ENCODE assay signal across 8 cellular contexts in the genomic region with DNA sequence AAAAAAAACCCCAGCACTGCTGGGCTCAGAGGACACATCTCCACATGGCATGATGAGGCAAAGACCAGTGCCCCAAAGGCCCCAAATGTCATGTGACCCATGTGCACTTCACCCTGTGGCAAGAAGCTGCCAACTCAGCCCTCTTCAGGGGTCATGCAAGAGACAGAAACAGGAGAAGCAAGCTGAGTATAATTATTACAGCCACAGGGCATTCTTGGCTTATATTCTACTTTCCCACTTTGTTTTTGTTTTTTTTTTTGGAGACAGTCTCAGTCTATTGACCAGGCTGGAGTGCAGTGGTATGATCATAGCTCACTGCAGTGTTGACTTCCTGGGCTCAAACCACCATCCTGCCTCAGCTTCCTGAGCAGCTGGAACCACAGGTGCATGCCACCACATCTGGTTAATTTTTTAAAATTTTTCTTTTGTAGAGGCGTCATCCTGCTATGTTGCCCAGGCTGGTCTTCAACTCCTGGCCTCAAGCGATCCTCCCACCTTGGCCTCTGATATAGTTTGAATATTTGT. TPM values are rescaled to one million over a fixed set of nuclear protein-coding genes. Genes with fewer than 3 reads are reported as not detected.
A peak's percentile ranks its signal among the peaks of the same experiment; 100 is the strongest.
DNase-seq lines count a peak whose midpoint lies in the region; ATAC-seq and TF ChIP-seq lines count a peak whose summit lies in the region.

No MANE protein-coding gene starts in this region.

- peak overlapping the region; percentile 83 for H3K27ac Mint-ChIP-seq in activated CD8-positive, alpha-beta T cell treated with anti-CD3 and anti-CD28 coated beads for 36 hours

- no peak for TF ChIP-seq CTCF in GM06990 (IDR thresholded peaks at IDR 0.05; ENCODE audit: insufficient read depth, low read length, poor library complexity, severe bottlenecking)
- no peak for TF ChIP-seq CTCF in activated CD8-positive, alpha-beta T cell treated with anti-CD3 and anti-CD28 coated beads for 36 hours (IDR thresholded peaks at IDR 0.05)
- no peak for TF ChIP-seq CTCF in mucosa of descending colon (IDR thresholded peaks at IDR 0.05)

- DNase-seq in GM06990 (ENCODE audit: extremely low read depth, insufficient read length) (peak; percentile 52), mucosa of descending colon (no peak), GOT3 (lab: John Stamatoyannopoulos, UW) (no peak), iPS-NIHi11 (ENCODE audit: low spot score) (no peak), AG08395 (ENCODE audit: low spot score) (no peak), DMS153 treated with DMSO at 0.1 percent for 48 hours (lab: John Stamatoyannopoulos, UW; ENCODE audit: unreplicated experiment) (no peak)
- peak; percentile 57 for DNase-seq in activated CD8-positive, alpha-beta T cell treated with anti-CD3 and anti-CD28 coated beads for 36 hours

- peak; percentile 43 for ATAC-seq in HG02623 (IDR thresholded peaks at IDR 0.05; ENCODE audit: unreplicated experiment)
- ATAC-seq in activated CD8-positive, alpha-beta T cell treated with anti-CD3 and anti-CD28 coated beads for 36 hours: peak; percentile 55
- peak; percentile 44 for ATAC-seq in mucosa of descending colon

- POLR2A ChIA-PET in activated CD8-positive, alpha-beta T cell treated with anti-CD3 and anti-CD28 coated beads for 36 hours (lab: Charles Lee): interaction anchor here (0.6 kb wide), 1 partner anchor 153 kb away, joined by 3 read pairs; no protein-coding TSS in a partner anchor

- H3K9me3 Mint-ChIP-seq in activated CD8-positive, alpha-beta T cell treated with anti-CD3 and anti-CD28 coated beads for 36 hours: peaks cover 4% of the 10 kb centered on the region

- no peaks in the 10 kb centered on the region for H3K27me3 ChIP-seq in GM06990 (replicated peaks; ENCODE audit: control insufficient read depth, insufficient read depth, low read length)

- H3K27me3 Mint-ChIP-seq in activated CD8-positive, alpha-beta T cell treated with anti-CD3 and anti-CD28 coated beads for 36 hours: no peaks in the 10 kb centered on the region

- CTCF ChIA-PET in activated CD8-positive, alpha-beta T cell treated with anti-CD3 and anti-CD28 coated beads for 36 hours (lab: Charles Lee): interaction anchor here (0.6 kb wide), 1 partner anchor 741 kb away, joined by 3 read pairs; no protein-coding TSS in a partner anchor

- no peaks in the 10 kb centered on the region for H3K9me3 ChIP-seq in mucosa of descending colon

- H3K4me3 ChIP-seq in GM06990 (replicated peaks; ENCODE audit: low read depth, low read length) (no peak overlapping the region), mucosa of descending colon (no peak overlapping the region)

- H3K4me3 Mint-ChIP-seq in activated CD8-positive, alpha-beta T cell treated with anti-CD3 and anti-CD28 coated beads for 36 hours: no peak overlapping the region

- peaks cover 53% of the 10 kb centered on the region for H3K4me1 Mint-ChIP-seq in activated CD8-positive, alpha-beta T cell treated with anti-CD3 and anti-CD28 coated beads for 36 hours (ENCODE audit: low read depth)

- H3K36me3 ChIP-seq in GM06990 (ENCODE audit: control insufficient read depth, insufficient read depth, low read length): no peaks in the 10 kb centered on the region
- no peaks in the 10 kb centered on the region for H3K36me3 ChIP-seq in mucosa of descending colon (ENCODE audit: low read depth)

- peaks cover 4% of the 10 kb centered on the region for H3K36me3 Mint-ChIP-seq in activated CD8-positive, alpha-beta T cell treated with anti-CD3 and anti-CD28 coated beads for 36 hours (ENCODE audit: low read depth)

- peaks cover 3% of the 10 kb centered on the region for H3K4me1 ChIP-seq in mucosa of descending colon (ENCODE audit: low read depth)

- intact Hi-C loops in activated CD8-positive, alpha-beta T cell treated with anti-CD3 and anti-CD28 coated beads for 36 hours (cut with micrococcal nuclease): no loop called here
- intact Hi-C loops in mucosa of descending colon (cut with DNase I, micrococcal nuclease): no loop called here

RNA-seq across cellular contexts. Expression of a gene that starts 32.7 kb away (rescaled TPM):
- 100 to 1,000 TPM; 108 to 110 TPM for total RNA-seq in activated CD8-positive, alpha-beta T cell treated with anti-CD3 and anti-CD28 coated beads for 36 hours
- total RNA-seq in mucosa of descending colon: 100 to 1,000 TPM; 140 to 308 (median 246) TPM

RNA-seq across cellular contexts. Expression of a gene that starts 48.9 kb away (rescaled TPM):
- 1 to 10 TPM; 8.2 to 9.5 TPM for total RNA-seq in activated CD8-positive, alpha-beta T cell treated with anti-CD3 and anti-CD28 coated beads for 36 hours
- total RNA-seq in mucosa of descending colon: 10 to 100 TPM in 1 of 3 donors, 1 to 10 TPM in 2; 2.3 to 22.1 (median 4.2) TPM

Comparison
In these comparisons a context has a peak if more than half of its experiments do, and no peak if none do; other contexts are left out.
1. DNase-seq: peak in GM06990 (single experiment) and activated CD8-positive, alpha-beta T cell treated with anti-CD3 and anti-CD28 coated beads for 36 hours (single experiment); none in mucosa of descending colon (0 of 3), GOT3 (single experiment), iPS-NIHi11 (single experiment), AG08395 (single experiment) and DMS153 treated with DMSO at 0.1 percent for 48 hours (single experiment).
2. Peak in every context shown above with its lines, with median percentiles within 50 percentile points of each other: ATAC-seq.